2 cellular contexts compared by ENCODE assay signal in the genomic region with DNA sequence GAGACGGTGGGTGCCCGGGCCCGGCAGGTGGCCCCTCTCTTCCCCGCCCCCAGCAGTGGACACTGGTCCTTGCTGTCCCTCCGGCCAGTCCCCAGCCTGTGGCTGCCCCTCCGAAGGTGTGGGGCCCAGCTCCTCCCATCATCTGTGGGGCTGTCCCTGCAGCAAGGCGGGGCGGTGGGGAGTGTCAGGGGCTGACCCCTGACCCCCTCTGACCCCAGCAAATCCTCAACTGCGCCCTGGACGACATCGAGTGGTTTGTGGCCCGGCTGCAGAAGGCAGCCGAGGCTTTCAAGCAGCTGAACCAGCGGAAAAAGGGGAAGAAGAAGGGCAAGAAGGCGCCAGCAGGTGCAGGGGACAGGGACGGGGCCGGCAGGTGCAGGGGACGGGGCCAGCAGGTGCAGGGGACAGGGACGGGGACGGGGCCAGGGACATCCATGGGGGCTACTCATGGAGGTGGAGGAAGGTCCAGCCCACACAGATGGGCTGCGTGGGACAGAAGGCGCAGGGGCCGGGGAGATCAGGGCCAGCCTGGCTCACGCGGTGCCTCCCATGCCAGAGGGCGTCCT.
TF ChIP-seq lines count a peak whose summit lies in the region.

No MANE protein-coding gene starts in this region.

TF ChIP-seq in H1, 55 proteins besides CTCF, POLR2A, EP300 and RAD21:
- TF ChIP-seq KDM5A (IDR thresholded peaks at IDR 0.05; ENCODE audit: low read length) (no peak), MAFK (IDR thresholded peaks at IDR 0.05; ENCODE audit: low read depth, low read length) (no peak), TEAD4 (IDR thresholded peaks at IDR 0.05; ENCODE audit: low read depth, low read length) (no peak), NANOG (IDR thresholded peaks at IDR 0.05; ENCODE audit: insufficient read depth, low read depth, low read length, poor library complexity, severe bottlenecking) (no peak), TBP (IDR thresholded peaks at IDR 0.05; ENCODE audit: low read depth, low read length) (no peak), GABPA (IDR thresholded peaks at IDR 0.05; ENCODE audit: borderline replicate concordance, insufficient read depth, low read length) (no peak), SP1 (IDR thresholded peaks at IDR 0.05; ENCODE audit: low read depth, low read length) (no peak), ASH2L (IDR thresholded peaks at IDR 0.05; ENCODE audit: low read length) (no peak), TCF12 (IDR thresholded peaks at IDR 0.05; ENCODE audit: low read depth, low read length) (no peak), CREB1 (IDR thresholded peaks at IDR 0.05) (no peak)

TF ChIP-seq in HEK293T, 16 proteins besides CTCF, POLR2A, EP300 and RAD21:
- TF ChIP-seq SUZ12 (IDR thresholded peaks at IDR 0.05), result no peak
- no peak for TF ChIP-seq CTBP1 (IDR thresholded peaks at IDR 0.05; ENCODE audit: borderline replicate concordance)
- TF ChIP-seq FOXA1 (IDR thresholded peaks at IDR 0.05), result no peak
- no peak for TF ChIP-seq FOXK2 (IDR thresholded peaks at IDR 0.05)
- no peak for TF ChIP-seq FOXM1 (IDR thresholded peaks at IDR 0.05; ENCODE audit: borderline replicate concordance)
- no peak for TF ChIP-seq SP1 (IDR thresholded peaks at IDR 0.05)
- TF ChIP-seq BHLHE40 (IDR thresholded peaks at IDR 0.05; ENCODE audit: borderline replicate concordance), result no peak
- no peak for TF ChIP-seq LEF1 (IDR thresholded peaks at IDR 0.05; ENCODE audit: borderline replicate concordance)
- no peak for TF ChIP-seq ARNT (IDR thresholded peaks at IDR 0.05)
